ENCODE assay signal across 8 cellular contexts in genomic region chr9:69324549-69325401, GRCh38. TPM values are rescaled to one million over a fixed set of nuclear protein-coding genes. Genes with fewer than 3 reads are reported as not detected.
DNase-seq lines count a peak whose midpoint lies in the region; ATAC-seq and TF ChIP-seq lines count a peak whose summit lies in the region.

Gene ENTREP1 (plus strand): TSS chr9:69325215. CDS start chr9:69325310, 95 bp downstream.

- CTCF ChIA-PET in Caco-2 (lab: Charles Lee): no interaction called here

- H3K27me3 ChIP-seq in Caco-2 (replicated peaks; ENCODE audit: control insufficient read depth, insufficient read depth, low read length) (no peaks in the 10 kb centered on the region; the same call in 1 of the 2 replicates), right lobe of liver (peaks cover 0 to 9% of the 10 kb centered on the region in 2 donors), suprapubic skin (peaks cover 3% of the 10 kb centered on the region)

- H3K36me3 ChIP-seq in Caco-2 (ENCODE audit: control insufficient read depth, insufficient read depth, low read length) (no peaks in the 10 kb centered on the region), right lobe of liver (no peaks in the 10 kb centered on the region), suprapubic skin (no peaks in the 10 kb centered on the region)

- DNase-seq in Caco-2 (peak in 1 of 2 experiments; percentile 4), NOMO-1 treated with DMSO at 0.1 percent for 48 hours (lab: John Stamatoyannopoulos, UW; ENCODE audit: unreplicated experiment) (peak; percentile 0), ecto neural progenitor cell (ENCODE audit: low spot score) (peak; percentile 62), right lobe of liver (peak; percentile 55 to 67 (median 65)), suprapubic skin (ENCODE audit: low spot score in 2 of 2) (peak; percentile 69 to 82), Kasumi-1 (lab: John Stamatoyannopoulos, UW) (no peak), epidermal melanocyte (ENCODE audit: insufficient read length, low spot score) (no peak)

- POLR2A ChIA-PET in Caco-2 (lab: Charles Lee): no interaction called here

- H3K4me1 ChIP-seq in Caco-2 (no peaks in the 10 kb centered on the region), right lobe of liver (peaks cover 0 to 7% (median 0%) of the 10 kb centered on the region in 4 donors), suprapubic skin (peaks cover 12% of the 10 kb centered on the region)

- H3K27ac Mint-ChIP-seq in Caco-2 (ENCODE audit: unreplicated experiment): no peak within 1 kb of the TSS

- WGBS in right lobe of liver (ENCODE audit: insufficient coverage, low coverage, low lambda C conversion rate, missing lambda C conversion rate): under 1% methylated on average over 21 of the region's 81 CpGs
- WGBS in suprapubic skin: 2% methylated on average over 22 of the region's 81 CpGs

- TF ChIP-seq POLR2A in right lobe of liver (IDR thresholded peaks at IDR 0.05): no peak
- no peak for TF ChIP-seq POLR2A in suprapubic skin (IDR thresholded peaks at IDR 0.05)

- no peak for TF ChIP-seq CTCF in Caco-2 (IDR thresholded peaks at IDR 0.05; ENCODE audit: insufficient read depth in 1 of 2, low read depth in 1 of 2, low read length in 1 of 2, severe bottlenecking in 1 of 2, unreplicated experiment in 1 of 2)
- no peak for TF ChIP-seq CTCF in right lobe of liver (IDR thresholded peaks at IDR 0.05)
- peak in 1 of 2 donors; percentile 25 for TF ChIP-seq CTCF in suprapubic skin (IDR thresholded peaks at IDR 0.05)

- H3K4me3 ChIP-seq in Caco-2 (ENCODE audit: low read depth, low read length) (peak within 1 kb of the TSS; percentile 18), right lobe of liver (peak within 1 kb of the TSS; percentile 32 to 48 (median 38)), suprapubic skin (peak within 1 kb of the TSS; percentile 65)

- H3K9me3 ChIP-seq in Caco-2: no peaks in the 10 kb centered on the region
- no peaks in the 10 kb centered on the region for H3K9me3 ChIP-seq in right lobe of liver
- no peaks in the 10 kb centered on the region for H3K9me3 ChIP-seq in suprapubic skin

- H3K27ac ChIP-seq in right lobe of liver (no peak within 1 kb of the TSS), suprapubic skin (peak within 1 kb of the TSS; percentile 58)

- H3K9me3 Mint-ChIP-seq in Caco-2 (ENCODE audit: unreplicated experiment): no peaks in the 10 kb centered on the region

- TF ChIP-seq EP300 in suprapubic skin (IDR thresholded peaks at IDR 0.05): no peak

- peak within 1 kb of the TSS; percentile 61 for H3K4me3 Mint-ChIP-seq in Caco-2 (ENCODE audit: unreplicated experiment)

- ATAC-seq in HG02610 (IDR thresholded peaks at IDR 0.05; ENCODE audit: unreplicated experiment) (peak; percentile 46), right lobe of liver (peak; percentile 92 to 97 (median 94))

- H3K36me3 Mint-ChIP-seq in Caco-2 (ENCODE audit: insufficient read depth, unreplicated experiment): no peaks in the 10 kb centered on the region

- intact Hi-C loops in Caco-2 (cut with micrococcal nuclease; ENCODE audit: unreplicated experiment) (no loop called here), right lobe of liver (cut with DNase I) (no loop called here)

- no peaks in the 10 kb centered on the region for H3K4me1 Mint-ChIP-seq in Caco-2 (ENCODE audit: low read depth, unreplicated experiment)

- H3K27me3 Mint-ChIP-seq in Caco-2 (ENCODE audit: insufficient read depth, unreplicated experiment): no peaks in the 10 kb centered on the region

- no TSS peak for BruUV-seq in Caco-2 (replicated peaks; lab: Mats Ljungman, UMichigan)

RNA-seq across cellular contexts. Expression of gene ENTREP1, which starts in this region (rescaled TPM):
- not detected in 2 replicates for total RNA-seq in Caco-2 (2022)
- under 1 TPM; 0.12 to 0.42 (median 0.30) TPM for total RNA-seq in right lobe of liver
- total RNA-seq in suprapubic skin: 10 to 100 TPM in 3 of 4 donors, 1 to 10 TPM in 1; 8.6 to 49.2 (median 17.8) TPM

Comparison
In these comparisons a context has a peak if more than half of its experiments do, and no peak if none do; other contexts are left out.
1. Peak in DNase-seq, ATAC-seq and H3K4me3 ChIP-seq in right lobe of liver; RNA of the gene not detected or under 1 TPM.
2. DNase-seq: peak in NOMO-1 treated with DMSO at 0.1 percent for 48 hours (single experiment), ecto neural progenitor cell (single experiment) and suprapubic skin (2 of 2); none in Kasumi-1 (0 of 2) and epidermal melanocyte (single experiment).
3. Peak in every context shown above with its lines, with median percentiles within 50 percentile points of each other: H3K4me3 ChIP-seq.